1 cellular context compared by ENCODE assay signal in the genomic region with DNA sequence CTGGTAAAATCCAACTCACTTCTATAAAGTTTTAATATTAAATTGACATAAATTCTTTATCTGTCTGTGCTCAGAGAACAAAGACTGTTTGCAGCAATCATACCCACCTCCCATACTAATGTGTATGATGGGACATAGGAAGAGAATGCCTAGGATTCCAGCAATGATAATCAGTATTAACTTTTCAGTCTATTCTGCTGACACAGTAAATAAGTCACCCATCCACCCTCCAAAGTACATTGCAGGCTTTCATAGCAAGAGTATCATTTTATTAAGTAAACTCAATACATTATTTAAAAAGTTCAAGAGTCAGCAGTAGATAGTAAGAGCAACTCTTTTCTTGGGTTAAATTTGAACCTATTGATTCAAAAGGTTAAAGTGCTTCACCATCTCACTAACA.
A peak's percentile ranks its signal among the peaks of the same experiment; 100 is the strongest.
TF ChIP-seq lines count a peak whose summit lies in the region.

No MANE protein-coding gene starts in this region.

TF ChIP-seq in HepG2, 621 proteins besides CTCF, POLR2A, EP300 and RAD21:
- TF ChIP-seq MAFK (conservative IDR thresholded peaks at IDR 0.05 in 1 of 2, IDR thresholded peaks at IDR 0.05 in 1 of 2; ENCODE audit: low read length in 2 of 2) (peak; percentile 85 to 88), MAFF (IDR thresholded peaks at IDR 0.05; ENCODE audit: low read depth, low read length) (peak; percentile 79)
- TF ChIP-seq, protein P1, sequence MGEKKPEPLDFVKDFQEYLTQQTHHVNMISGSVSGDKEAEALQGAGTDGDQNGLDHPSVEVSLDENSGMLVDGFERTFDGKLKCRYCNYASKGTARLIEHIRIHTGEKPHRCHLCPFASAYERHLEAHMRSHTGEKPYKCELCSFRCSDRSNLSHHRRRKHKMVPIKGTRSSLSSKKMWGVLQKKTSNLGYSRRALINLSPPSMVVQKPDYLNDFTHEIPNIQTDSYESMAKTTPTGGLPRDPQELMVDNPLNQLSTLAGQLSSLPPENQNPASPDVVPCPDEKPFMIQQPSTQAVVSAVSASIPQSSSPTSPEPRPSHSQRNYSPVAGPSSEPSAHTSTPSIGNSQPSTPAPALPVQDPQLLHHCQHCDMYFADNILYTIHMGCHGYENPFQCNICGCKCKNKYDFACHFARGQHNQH (CRISPR knock-in tag; IDR thresholded peaks at IDR 0.05) = no peak
- TF ChIP-seq, protein P2, sequence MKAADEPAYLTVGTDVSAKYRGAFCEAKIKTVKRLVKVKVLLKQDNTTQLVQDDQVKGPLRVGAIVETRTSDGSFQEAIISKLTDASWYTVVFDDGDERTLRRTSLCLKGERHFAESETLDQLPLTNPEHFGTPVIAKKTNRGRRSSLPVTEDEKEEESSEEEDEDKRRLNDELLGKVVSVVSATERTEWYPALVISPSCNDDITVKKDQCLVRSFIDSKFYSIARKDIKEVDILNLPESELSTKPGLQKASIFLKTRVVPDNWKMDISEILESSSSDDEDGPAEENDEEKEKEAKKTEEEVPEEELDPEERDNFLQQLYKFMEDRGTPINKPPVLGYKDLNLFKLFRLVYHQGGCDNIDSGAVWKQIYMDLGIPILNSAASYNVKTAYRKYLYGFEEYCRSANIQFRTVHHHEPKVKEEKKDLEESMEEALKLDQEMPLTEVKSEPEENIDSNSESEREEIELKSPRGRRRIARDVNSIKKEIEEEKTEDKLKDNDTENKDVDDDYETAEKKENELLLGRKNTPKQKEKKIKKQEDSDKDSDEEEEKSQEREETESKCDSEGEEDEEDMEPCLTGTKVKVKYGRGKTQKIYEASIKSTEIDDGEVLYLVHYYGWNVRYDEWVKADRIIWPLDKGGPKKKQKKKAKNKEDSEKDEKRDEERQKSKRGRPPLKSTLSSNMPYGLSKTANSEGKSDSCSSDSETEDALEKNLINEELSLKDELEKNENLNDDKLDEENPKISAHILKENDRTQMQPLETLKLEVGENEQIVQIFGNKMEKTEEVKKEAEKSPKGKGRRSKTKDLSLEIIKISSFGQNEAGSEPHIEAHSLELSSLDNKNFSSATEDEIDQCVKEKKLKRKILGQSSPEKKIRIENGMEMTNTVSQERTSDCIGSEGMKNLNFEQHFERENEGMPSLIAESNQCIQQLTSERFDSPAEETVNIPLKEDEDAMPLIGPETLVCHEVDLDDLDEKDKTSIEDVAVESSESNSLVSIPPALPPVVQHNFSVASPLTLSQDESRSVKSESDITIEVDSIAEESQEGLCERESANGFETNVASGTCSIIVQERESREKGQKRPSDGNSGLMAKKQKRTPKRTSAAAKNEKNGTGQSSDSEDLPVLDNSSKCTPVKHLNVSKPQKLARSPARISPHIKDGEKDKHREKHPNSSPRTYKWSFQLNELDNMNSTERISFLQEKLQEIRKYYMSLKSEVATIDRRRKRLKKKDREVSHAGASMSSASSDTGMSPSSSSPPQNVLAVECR (CRISPR knock-in tag; IDR thresholded peaks at IDR 0.05; ENCODE audit: borderline replicate concordance) = no peak
